ENCODE assay signal across 1 cellular context in the genomic region with DNA sequence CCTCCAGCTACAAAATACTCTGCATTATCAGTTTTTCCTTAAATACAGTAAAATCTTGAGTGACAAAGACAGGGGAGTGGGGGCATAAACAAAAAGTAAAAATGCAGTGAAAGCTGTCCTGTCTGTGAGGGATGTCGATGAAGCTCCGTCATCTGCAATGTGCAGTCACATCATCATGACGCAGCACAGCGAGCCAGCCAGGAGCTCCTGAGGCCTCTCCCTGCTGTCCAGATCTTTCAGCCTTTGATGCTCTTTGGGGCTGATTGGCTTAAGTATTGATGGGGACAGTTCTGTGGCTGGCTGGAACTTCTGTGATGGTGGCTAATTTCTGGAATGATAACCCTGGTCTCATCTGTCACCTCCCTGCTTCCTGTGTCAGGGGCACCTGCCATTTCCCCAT.
TF ChIP-seq lines count a peak whose summit lies in the region.

No MANE protein-coding gene starts in this region.

TF ChIP-seq in WTC11, 78 proteins besides CTCF, POLR2A, EP300 and RAD21 (continued from another document):
- TF ChIP-seq, protein P1, sequence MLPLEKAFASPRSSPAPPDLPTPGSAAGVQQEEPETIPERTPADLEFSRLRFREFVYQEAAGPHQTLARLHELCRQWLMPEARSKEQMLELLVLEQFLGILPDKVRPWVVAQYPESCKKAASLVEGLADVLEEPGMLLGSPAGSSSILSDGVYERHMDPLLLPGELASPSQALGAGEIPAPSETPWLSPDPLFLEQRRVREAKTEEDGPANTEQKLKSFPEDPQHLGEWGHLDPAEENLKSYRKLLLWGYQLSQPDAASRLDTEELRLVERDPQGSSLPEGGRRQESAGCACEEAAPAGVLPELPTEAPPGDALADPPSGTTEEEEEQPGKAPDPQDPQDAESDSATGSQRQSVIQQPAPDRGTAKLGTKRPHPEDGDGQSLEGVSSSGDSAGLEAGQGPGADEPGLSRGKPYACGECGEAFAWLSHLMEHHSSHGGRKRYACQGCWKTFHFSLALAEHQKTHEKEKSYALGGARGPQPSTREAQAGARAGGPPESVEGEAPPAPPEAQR (CRISPR knock-in tag; IDR thresholded peaks at IDR 0.05): no peak
- TF ChIP-seq SMAD3 (CRISPR knock-in tag; IDR thresholded peaks at IDR 0.05; ENCODE audit: borderline replicate concordance) (no peak), ZNF263 (CRISPR knock-in tag; IDR thresholded peaks at IDR 0.05; ENCODE audit: low read depth) (no peak), RELA (CRISPR knock-in tag; IDR thresholded peaks at IDR 0.05; ENCODE audit: borderline replicate concordance) (no peak), ATF1 (CRISPR knock-in tag; IDR thresholded peaks at IDR 0.05) (no peak), NFATC4 (CRISPR knock-in tag; IDR thresholded peaks at IDR 0.05) (no peak), ZBTB21 (CRISPR knock-in tag; IDR thresholded peaks at IDR 0.05; ENCODE audit: borderline replicate concordance) (no peak), SOX15 (CRISPR knock-in tag; IDR thresholded peaks at IDR 0.05) (no peak), GTF2I (CRISPR knock-in tag; conservative IDR thresholded peaks at IDR 0.05) (no peak), IRF2 (CRISPR knock-in tag; IDR thresholded peaks at IDR 0.05; ENCODE audit: borderline replicate concordance, low read depth) (no peak), CREB1 (CRISPR knock-in tag; IDR thresholded peaks at IDR 0.05) (no peak), KAT7 (CRISPR knock-in tag; IDR thresholded peaks at IDR 0.05; ENCODE audit: borderline replicate concordance) (no peak), TEAD4 (CRISPR knock-in tag; IDR thresholded peaks at IDR 0.05) (no peak)
- TF ChIP-seq, protein P2, sequence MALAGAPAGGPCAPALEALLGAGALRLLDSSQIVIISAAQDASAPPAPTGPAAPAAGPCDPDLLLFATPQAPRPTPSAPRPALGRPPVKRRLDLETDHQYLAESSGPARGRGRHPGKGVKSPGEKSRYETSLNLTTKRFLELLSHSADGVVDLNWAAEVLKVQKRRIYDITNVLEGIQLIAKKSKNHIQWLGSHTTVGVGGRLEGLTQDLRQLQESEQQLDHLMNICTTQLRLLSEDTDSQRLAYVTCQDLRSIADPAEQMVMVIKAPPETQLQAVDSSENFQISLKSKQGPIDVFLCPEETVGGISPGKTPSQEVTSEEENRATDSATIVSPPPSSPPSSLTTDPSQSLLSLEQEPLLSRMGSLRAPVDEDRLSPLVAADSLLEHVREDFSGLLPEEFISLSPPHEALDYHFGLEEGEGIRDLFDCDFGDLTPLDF (CRISPR knock-in tag; IDR thresholded peaks at IDR 0.05): no peak
- TF ChIP-seq, protein P3, sequence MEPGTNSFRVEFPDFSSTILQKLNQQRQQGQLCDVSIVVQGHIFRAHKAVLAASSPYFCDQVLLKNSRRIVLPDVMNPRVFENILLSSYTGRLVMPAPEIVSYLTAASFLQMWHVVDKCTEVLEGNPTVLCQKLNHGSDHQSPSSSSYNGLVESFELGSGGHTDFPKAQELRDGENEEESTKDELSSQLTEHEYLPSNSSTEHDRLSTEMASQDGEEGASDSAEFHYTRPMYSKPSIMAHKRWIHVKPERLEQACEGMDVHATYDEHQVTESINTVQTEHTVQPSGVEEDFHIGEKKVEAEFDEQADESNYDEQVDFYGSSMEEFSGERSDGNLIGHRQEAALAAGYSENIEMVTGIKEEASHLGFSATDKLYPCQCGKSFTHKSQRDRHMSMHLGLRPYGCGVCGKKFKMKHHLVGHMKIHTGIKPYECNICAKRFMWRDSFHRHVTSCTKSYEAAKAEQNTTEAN (CRISPR knock-in tag; IDR thresholded peaks at IDR 0.05): no peak
- TF ChIP-seq, protein P4, sequence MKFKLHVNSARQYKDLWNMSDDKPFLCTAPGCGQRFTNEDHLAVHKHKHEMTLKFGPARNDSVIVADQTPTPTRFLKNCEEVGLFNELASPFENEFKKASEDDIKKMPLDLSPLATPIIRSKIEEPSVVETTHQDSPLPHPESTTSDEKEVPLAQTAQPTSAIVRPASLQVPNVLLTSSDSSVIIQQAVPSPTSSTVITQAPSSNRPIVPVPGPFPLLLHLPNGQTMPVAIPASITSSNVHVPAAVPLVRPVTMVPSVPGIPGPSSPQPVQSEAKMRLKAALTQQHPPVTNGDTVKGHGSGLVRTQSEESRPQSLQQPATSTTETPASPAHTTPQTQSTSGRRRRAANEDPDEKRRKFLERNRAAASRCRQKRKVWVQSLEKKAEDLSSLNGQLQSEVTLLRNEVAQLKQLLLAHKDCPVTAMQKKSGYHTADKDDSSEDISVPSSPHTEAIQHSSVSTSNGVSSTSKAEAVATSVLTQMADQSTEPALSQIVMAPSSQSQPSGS (CRISPR knock-in tag; IDR thresholded peaks at IDR 0.05; ENCODE audit: borderline replicate concordance, low read depth): no peak
